ENCODE assay signal across 11 cellular contexts in the genomic region with DNA sequence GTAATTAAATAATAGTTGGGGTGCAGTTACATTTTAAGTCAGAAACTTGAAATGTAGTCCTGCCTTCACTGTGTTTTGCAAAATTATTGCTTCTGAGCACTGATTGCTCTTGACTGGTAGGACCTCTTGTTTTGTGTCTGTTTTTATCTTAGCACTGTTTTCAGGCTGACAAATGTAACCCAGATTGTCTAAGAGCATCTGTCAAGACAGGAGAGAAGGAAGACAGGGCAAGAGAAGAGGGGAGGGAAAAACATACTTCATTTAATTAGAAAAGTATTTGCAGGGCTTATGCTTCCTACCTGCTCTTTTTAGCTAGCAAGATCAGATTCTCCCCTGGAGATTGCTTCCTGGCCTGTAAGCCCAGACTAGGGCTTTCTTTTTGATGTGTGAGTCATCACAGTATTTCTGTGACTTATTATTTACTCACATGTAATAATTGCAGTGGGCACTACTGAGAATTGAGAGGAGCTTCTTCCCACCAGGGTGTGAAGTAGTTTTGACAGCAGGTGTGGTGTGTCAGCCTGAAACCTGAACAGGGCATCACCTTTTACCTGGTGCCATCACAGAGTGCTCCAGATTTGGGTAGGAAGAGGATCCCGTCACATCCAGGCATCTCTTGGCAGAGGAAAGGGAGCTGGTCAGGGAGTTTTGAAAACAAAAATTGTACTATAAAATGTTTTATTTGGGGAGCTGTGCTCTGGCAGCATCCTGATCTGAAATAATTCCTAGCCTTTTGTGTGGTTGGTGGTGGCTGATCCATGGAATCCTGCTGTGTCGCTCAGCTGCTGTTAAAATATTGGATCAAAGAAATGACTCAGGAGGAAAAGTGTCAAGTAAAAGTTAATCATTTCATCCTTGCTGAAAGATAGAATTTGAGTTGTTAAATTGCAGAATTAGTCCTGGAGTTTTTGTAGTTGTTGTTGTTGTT.
A peak's percentile ranks its signal among the peaks of the same experiment; 100 is the strongest.
DNase-seq lines count a peak whose midpoint lies in the region; ATAC-seq and TF ChIP-seq lines count a peak whose summit lies in the region.
"Had no signal": no experiment of that assay in that cellular context is flagged by ENCODE, and none has a peak within 500 bp of the region (broad histone marks: within the 10 kb centered on the region; RNA-seq: fewer than 3 reads in every experiment).

No MANE protein-coding gene starts in this region.

- H3F3A ChIP-seq in neural progenitor cell (ENCODE audit: low read depth): no peaks in the 10 kb centered on the region

- no peak overlapping the region for H2BK120ac ChIP-seq in mesenchymal stem cell (ENCODE audit: low read depth, low read length)

- no peak overlapping the region for H3K4me3 Mint-ChIP-seq in neural progenitor cell
- H3K4me3 Mint-ChIP-seq in activated CD8-positive, alpha-beta T cell treated with anti-CD3 and anti-CD28 coated beads, Interleukin-2, amount 10 ng/mL, durations not matched to agents 7 days and 5 days: no peak overlapping the region
- H3K4me3 Mint-ChIP-seq: activated naive CD8-positive, alpha-beta T cell treated with anti-CD3 and anti-CD28 coated beads, Interleukin-2, amount 50 U/mL, for 24 hours had no signal

- H3K27ac ChIP-seq in mesenchymal stem cell (ENCODE audit: low read length, poor library complexity, severe bottlenecking): peak overlapping the region; percentile 91
- no peak overlapping the region for H3K27ac ChIP-seq in neural progenitor cell
- H3K27ac ChIP-seq: pancreas had no signal

- H3K9ac ChIP-seq in mesenchymal stem cell (ENCODE audit: low read length) (no peak overlapping the region), neural progenitor cell (no peak overlapping the region)

- no peaks in the 10 kb centered on the region for H4K20me1 ChIP-seq in neural progenitor cell (ENCODE audit: low read depth)

- H3K4ac ChIP-seq in mesenchymal stem cell (ENCODE audit: low read depth in 1 of 2, low read length in 2 of 2): no peak overlapping the region

- H2BK12ac ChIP-seq in mesenchymal stem cell (ENCODE audit: low read length in 2 of 2): no peak overlapping the region

- H3K14ac ChIP-seq in mesenchymal stem cell (ENCODE audit: low read length in 2 of 2): no peak overlapping the region

- CTCF ChIA-PET in activated CD8-positive, alpha-beta T cell treated with anti-CD3 and anti-CD28 coated beads, Interleukin-2, amount 10 ng/mL, durations not matched to agents 7 days and 5 days (lab: Charles Lee): no interaction called here

- no peak overlapping the region for H3K4me3 ChIP-seq in mesenchymal stem cell (ENCODE audit: insufficient read depth in 1 of 2, low read depth in 1 of 2, low read length in 2 of 2)
- H3K4me3 ChIP-seq in neural progenitor cell: no peak overlapping the region
- H3K4me3 ChIP-seq: pancreas had no signal

- no peaks in the 10 kb centered on the region for H3K9me3 Mint-ChIP-seq in neural progenitor cell
- no peaks in the 10 kb centered on the region for H3K9me3 Mint-ChIP-seq in activated CD8-positive, alpha-beta T cell treated with anti-CD3 and anti-CD28 coated beads, Interleukin-2, amount 10 ng/mL, durations not matched to agents 7 days and 5 days (ENCODE audit: insufficient read depth)
- H3K9me3 Mint-ChIP-seq: activated naive CD8-positive, alpha-beta T cell treated with anti-CD3 and anti-CD28 coated beads, Interleukin-2, amount 50 U/mL, for 24 hours had no signal

- peaks cover 24% of the 10 kb centered on the region for H3K4me1 Mint-ChIP-seq in neural progenitor cell
- H3K4me1 Mint-ChIP-seq in activated CD8-positive, alpha-beta T cell treated with anti-CD3 and anti-CD28 coated beads, Interleukin-2, amount 10 ng/mL, durations not matched to agents 7 days and 5 days (ENCODE audit: low read depth): no peaks in the 10 kb centered on the region
- H3K4me1 Mint-ChIP-seq: activated naive CD8-positive, alpha-beta T cell treated with anti-CD3 and anti-CD28 coated beads, Interleukin-2, amount 50 U/mL, for 24 hours had no signal

- DNase-seq in NCI-H2227 treated with DMSO at 0.1 percent for 48 hours (lab: John Stamatoyannopoulos, UW) (peak; percentile 12), mesenchymal stem cell (no peak), neural progenitor cell (ENCODE audit: low spot score) (no peak), HPDE6-E6E7 (ENCODE audit: extremely low spot score) (no peak)
- no peak for DNase-seq in activated CD8-positive, alpha-beta T cell treated with anti-CD3 and anti-CD28 coated beads, Interleukin-2, amount 10 ng/mL, durations not matched to agents 7 days and 5 days
- DNase-seq: activated naive CD8-positive, alpha-beta T cell treated with anti-CD3 and anti-CD28 coated beads, Interleukin-2, amount 50 U/mL, for 24 hours; KG1; pancreas; T1000 had no signal

- H3K4me2 ChIP-seq in mesenchymal stem cell (ENCODE audit: low read length, poor library complexity, severe bottlenecking): peak overlapping the region; percentile 55
- no peak overlapping the region for H3K4me2 ChIP-seq in neural progenitor cell

- TF ChIP-seq CTCF in neural progenitor cell (IDR thresholded peaks at IDR 0.05): no peak

- no peaks in the 10 kb centered on the region for H3K79me1 ChIP-seq in mesenchymal stem cell (replicated peaks; ENCODE audit: low read length, poor library complexity, severe bottlenecking)

- 88% methylated on average over 2 of the region's 2 CpGs for WGBS in mesenchymal stem cell

- H3K27me3 Mint-ChIP-seq in neural progenitor cell (ENCODE audit: insufficient read depth, low read depth): no peaks in the 10 kb centered on the region
- H3K27me3 Mint-ChIP-seq in activated CD8-positive, alpha-beta T cell treated with anti-CD3 and anti-CD28 coated beads, Interleukin-2, amount 10 ng/mL, durations not matched to agents 7 days and 5 days (ENCODE audit: low read depth): peaks cover 4% of the 10 kb centered on the region

- peaks cover 7% of the 10 kb centered on the region for H3K4me1 ChIP-seq in mesenchymal stem cell (ENCODE audit: control insufficient read depth, insufficient read depth, low read depth, low read length)
- peaks cover 11% of the 10 kb centered on the region for H3K4me1 ChIP-seq in neural progenitor cell
- H3K4me1 ChIP-seq: pancreas had no signal

- H3K18ac ChIP-seq in mesenchymal stem cell (ENCODE audit: low read depth in 1 of 2, low read length in 2 of 2): no peak overlapping the region

- H3K36me3 ChIP-seq in mesenchymal stem cell (ENCODE audit: control insufficient read depth in 1 of 2, insufficient read depth in 2 of 2, low read depth in 1 of 2, low read length in 2 of 2): no peaks in the 10 kb centered on the region
- H3K36me3 ChIP-seq in neural progenitor cell: no peaks in the 10 kb centered on the region
- H3K36me3 ChIP-seq: pancreas had no signal

- H3K27ac Mint-ChIP-seq in neural progenitor cell: no peak overlapping the region
- H3K27ac Mint-ChIP-seq in activated CD8-positive, alpha-beta T cell treated with anti-CD3 and anti-CD28 coated beads, Interleukin-2, amount 10 ng/mL, durations not matched to agents 7 days and 5 days: no peak overlapping the region
- H3K27ac Mint-ChIP-seq: activated naive CD8-positive, alpha-beta T cell treated with anti-CD3 and anti-CD28 coated beads, Interleukin-2, amount 50 U/mL, for 24 hours had no signal

- H2AK5ac ChIP-seq in mesenchymal stem cell (ENCODE audit: low read length, severe bottlenecking): peak overlapping the region; percentile 44

- H2BK15ac ChIP-seq in mesenchymal stem cell (ENCODE audit: low read depth, poor library complexity, severe bottlenecking): no peak overlapping the region

- H3K9me3 ChIP-seq in mesenchymal stem cell (ENCODE audit: control insufficient read depth, low read length) (no peaks in the 10 kb centered on the region), neural progenitor cell (ENCODE audit: low read depth) (no peaks in the 10 kb centered on the region)
- H3K9me3 ChIP-seq: pancreas had no signal

- H3K36me3 Mint-ChIP-seq in neural progenitor cell: no peaks in the 10 kb centered on the region
- H3K36me3 Mint-ChIP-seq in activated CD8-positive, alpha-beta T cell treated with anti-CD3 and anti-CD28 coated beads, Interleukin-2, amount 10 ng/mL, durations not matched to agents 7 days and 5 days (ENCODE audit: low read depth): no peaks in the 10 kb centered on the region

- ATAC-seq in GM19351 (IDR thresholded peaks at IDR 0.05; ENCODE audit: unreplicated experiment): peak; percentile 66
- peak; percentile 49 for ATAC-seq in HG03039 (IDR thresholded peaks at IDR 0.05; ENCODE audit: unreplicated experiment)
- ATAC-seq in activated CD8-positive, alpha-beta T cell treated with anti-CD3 and anti-CD28 coated beads, Interleukin-2, amount 10 ng/mL, durations not matched to agents 7 days and 5 days: no peak
- ATAC-seq: activated naive CD8-positive, alpha-beta T cell treated with anti-CD3 and anti-CD28 coated beads, Interleukin-2, amount 50 U/mL, for 24 hours had no signal

- no peaks in the 10 kb centered on the region for H3K27me3 ChIP-seq in mesenchymal stem cell (ENCODE audit: control insufficient read depth in 1 of 2, insufficient read depth in 1 of 2, low read length in 2 of 2)
- H3K27me3 ChIP-seq in neural progenitor cell: no peaks in the 10 kb centered on the region
- H3K27me3 ChIP-seq: pancreas had no signal

- H4K8ac ChIP-seq in mesenchymal stem cell (ENCODE audit: low read length): no peak overlapping the region

- H3K23ac ChIP-seq in mesenchymal stem cell (ENCODE audit: low read length in 2 of 2): no peak overlapping the region

- H2AFZ ChIP-seq in mesenchymal stem cell (ENCODE audit: low read depth, low read length) (no peak overlapping the region), neural progenitor cell (replicated peaks) (no peak overlapping the region)

- no peak overlapping the region for H4K91ac ChIP-seq in mesenchymal stem cell (ENCODE audit: low read length)

- no peaks in the 10 kb centered on the region for H3K79me2 ChIP-seq in neural progenitor cell (ENCODE audit: low read depth)

- POLR2A ChIA-PET in activated CD8-positive, alpha-beta T cell treated with anti-CD3 and anti-CD28 coated beads, Interleukin-2, amount 10 ng/mL, durations not matched to agents 7 days and 5 days (lab: Charles Lee): no interaction called here

- no peak overlapping the region for H2BK5ac ChIP-seq in mesenchymal stem cell (ENCODE audit: low read depth, low read length, poor library complexity, severe bottlenecking)
